Comparison of ENCODE assay signal across 8 cellular contexts in the genomic region with DNA sequence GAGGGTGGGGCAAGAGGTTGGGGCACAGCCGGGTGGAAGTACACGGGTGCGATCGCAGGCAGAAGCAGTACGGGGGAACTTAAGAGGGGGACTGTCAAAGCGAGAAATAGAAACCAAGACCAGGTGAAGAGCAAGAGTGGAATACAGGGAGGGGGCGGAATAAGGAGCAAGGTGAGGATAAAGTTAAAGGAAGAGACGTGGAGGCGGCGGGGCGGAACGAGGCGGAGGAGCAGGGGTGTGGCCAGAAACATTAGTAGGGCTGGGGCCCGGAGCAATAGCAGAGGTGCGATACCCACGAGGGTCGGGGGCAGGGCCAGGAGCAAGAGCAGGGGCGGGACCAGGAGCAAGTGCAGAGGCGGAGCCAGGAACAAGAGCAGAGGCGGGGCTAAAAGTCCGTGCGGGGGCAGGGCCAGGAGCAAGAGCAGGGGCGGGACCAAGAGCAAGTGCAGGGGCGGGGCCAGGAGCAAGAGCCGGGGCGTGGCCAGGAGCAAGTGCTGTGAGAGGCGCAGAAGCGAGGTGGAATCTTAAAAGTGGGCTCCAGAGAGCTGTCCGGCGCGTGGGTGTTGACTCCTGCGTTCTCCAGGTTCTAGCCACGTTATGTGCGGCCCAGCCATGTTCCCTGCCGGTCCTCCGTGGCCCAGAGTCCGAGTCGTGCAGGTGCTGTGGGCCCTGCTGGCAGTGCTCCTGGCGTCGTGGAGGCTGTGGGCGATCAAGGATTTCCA. TPM values are rescaled to one million over a fixed set of nuclear protein-coding genes. Genes with fewer than 3 reads are reported as not detected.
A peak's percentile ranks its signal among the peaks of the same experiment; 100 is the strongest.
DNase-seq lines count a peak whose midpoint lies in the region; ATAC-seq and TF ChIP-seq lines count a peak whose summit lies in the region.

No MANE protein-coding gene starts in this region.

- DNase-seq in AG10803 (ENCODE audit: low read depth) (peak; percentile 85), NCI-H460 (ENCODE audit: extremely low read depth, low read depth) (peak; percentile 92), cerebellar nuclear complex (lab: John Stamatoyannopoulos, UW) (peak; percentile 40 to 68), kidney glomerular epithelial cell (lab: John Stamatoyannopoulos, UW) (peak; percentile 91)
- peak; percentile 95 for DNase-seq in activated CD4-positive, CD25-positive, alpha-beta regulatory T cell treated with anti-CD3 and anti-CD28 coated beads, Interleukin-2, amount 50 U/mL, for 72 hours
- peak; percentile 97 for DNase-seq in stimulated activated CD4-positive, alpha-beta T cell treated with anti-CD3 and anti-CD28 coated beads, Interleukin-15, amount 100 ng/mL, for 24 hours

- TF ChIP-seq CTCF in AG10803 (conservative IDR thresholded peaks at IDR 0.05; ENCODE audit: low read length), result no peak

- H3K4me3 ChIP-seq in AG10803 (ENCODE audit: low read length), result peak overlapping the region; percentile 94

- ATAC-seq in GM19043 (IDR thresholded peaks at IDR 0.05; ENCODE audit: low read depth, unreplicated experiment) (peak; percentile 45), HG03354 (IDR thresholded peaks at IDR 0.05; ENCODE audit: poor library complexity, severe bottlenecking, unreplicated experiment) (peak; percentile 59)

RNA-seq across cellular contexts. Expression of a gene that starts 1.2 kb away (rescaled TPM):
- total RNA-seq in NCI-H460 (2014; rRNA removed; shearing (Covaris generic)), result 0.69 and 0.81 TPM in 2 replicates
- 0.05 and 0.11 TPM in 2 replicates for polyA plus RNA-seq in NCI-H460 (2014; cell fraction: nucleus; rRNA removed)

RNA-seq across cellular contexts. Expression of a gene that starts 17.2 kb away (rescaled TPM):
- total RNA-seq in NCI-H460 (2014; rRNA removed; shearing (Covaris generic)), result 0.15 and 0.26 TPM in 2 replicates
- polyA plus RNA-seq in NCI-H460 (2014; cell fraction: nucleus; rRNA removed), result 0.02 and 0.03 TPM in 2 replicates

RNA-seq across cellular contexts. Expression of a gene that starts 21.1 kb away (rescaled TPM):
- 35.9 and 47.5 TPM in 2 replicates for total RNA-seq in NCI-H460 (2014; rRNA removed; shearing (Covaris generic))
- polyA plus RNA-seq in NCI-H460 (2014; cell fraction: nucleus; rRNA removed), result 72.4 and 73.8 TPM in 2 replicates

RNA-seq across cellular contexts. Expression of a gene that starts 32.7 kb away (rescaled TPM):
- total RNA-seq in NCI-H460 (2014; rRNA removed; shearing (Covaris generic)), result 64.5 and 89.5 TPM in 2 replicates
- 7.6 and 21.7 TPM in 2 replicates for polyA plus RNA-seq in NCI-H460 (2014; cell fraction: nucleus; rRNA removed)

RNA-seq across cellular contexts. Expression of a gene that starts 37.6 kb away (rescaled TPM):
- total RNA-seq in NCI-H460 (2014; rRNA removed; shearing (Covaris generic)), result 155 and 167 TPM in 2 replicates
- 205 and 281 TPM in 2 replicates for polyA plus RNA-seq in NCI-H460 (2014; cell fraction: nucleus; rRNA removed)

Comparison
In these comparisons a context has a peak if more than half of its experiments do, and no peak if none do; other contexts are left out.
1. Peak in every context shown above with its lines: DNase-seq, ATAC-seq and H3K4me3 ChIP-seq.